18 cellular contexts compared by ENCODE assay signal in genomic region chr2:54565551-54565950, GRCh38.
DNase-seq lines count a peak whose midpoint lies in the region; ATAC-seq and TF ChIP-seq lines count a peak whose summit lies in the region.
"Had no signal": no experiment of that assay in that cellular context is flagged by ENCODE, and none has a peak within 500 bp of the region (broad histone marks: within the 10 kb centered on the region; RNA-seq: fewer than 3 reads in every experiment).

No MANE protein-coding gene starts in this region.

- H3K27me3 ChIP-seq in MM.1S (replicated peaks; ENCODE audit: insufficient read depth, low read length) (no peaks in the 10 kb centered on the region), endodermal cell (ENCODE audit: control insufficient read depth, insufficient read depth, low read length, poor library complexity, severe bottlenecking) (no peaks in the 10 kb centered on the region)
- H3K27me3 ChIP-seq: upper lobe of right lung had no signal

- ATAC-seq in stimulated activated memory B cell treated with anti-CD40 and anti-IgM and Interleukin-4, amounts not matched to agents 10 μg/mL and 1 μg/mL and 100 μg/mL, for 72 hours: no peak
- ATAC-seq: right cardiac atrium, upper lobe of right lung had no signal

- peaks cover 44% of the 10 kb centered on the region for H3F3A ChIP-seq in MM.1S (ENCODE audit: insufficient read depth, low read length)

- peaks cover 7% of the 10 kb centered on the region for H3K36me3 Mint-ChIP-seq in activated naive CD4-positive, alpha-beta T cell treated with anti-CD3 and anti-CD28 coated beads for 36 hours (ENCODE audit: low read depth)
- H3K36me3 Mint-ChIP-seq in endodermal cell (ENCODE audit: low read depth): peaks cover 6% of the 10 kb centered on the region
- peaks cover 14% of the 10 kb centered on the region for H3K36me3 Mint-ChIP-seq in stimulated activated memory B cell treated with anti-CD40 and anti-IgM and Interleukin-4, amounts not matched to agents 10 μg/mL and 1 μg/mL and 100 μg/mL, for 72 hours

- peak overlapping the region; percentile 31 for H3K27ac Mint-ChIP-seq in activated naive CD4-positive, alpha-beta T cell treated with anti-CD3 and anti-CD28 coated beads for 36 hours
- peak overlapping the region; percentile 41 for H3K27ac Mint-ChIP-seq in endodermal cell
- peak overlapping the region; percentile 51 for H3K27ac Mint-ChIP-seq in stimulated activated memory B cell treated with anti-CD40 and anti-IgM and Interleukin-4, amounts not matched to agents 10 μg/mL and 1 μg/mL and 100 μg/mL, for 72 hours

- H3K27me3 Mint-ChIP-seq in activated naive CD4-positive, alpha-beta T cell treated with anti-CD3 and anti-CD28 coated beads for 36 hours (ENCODE audit: low read depth): no peaks in the 10 kb centered on the region
- no peaks in the 10 kb centered on the region for H3K27me3 Mint-ChIP-seq in endodermal cell (ENCODE audit: insufficient read depth)
- no peaks in the 10 kb centered on the region for H3K27me3 Mint-ChIP-seq in stimulated activated memory B cell treated with anti-CD40 and anti-IgM and Interleukin-4, amounts not matched to agents 10 μg/mL and 1 μg/mL and 100 μg/mL, for 72 hours

- DNase-seq in activated naive CD4-positive, alpha-beta T cell treated with anti-CD3 and anti-CD28 coated beads for 36 hours: no peak
- DNase-seq in activated naive CD4-positive, alpha-beta T cell treated with Interleukin-2 at 50 U/mL for 16 hours: no peak
- DNase-seq in MM.1S (no peak), endodermal cell (no peak), NCI-H446 treated with DMSO at 0.1 percent for 48 hours (lab: John Stamatoyannopoulos, UW) (no peak), lower leg skin (ENCODE audit: low spot score in 2 of 2) (no peak)
- DNase-seq in stimulated activated CD4-positive, alpha-beta T cell treated with anti-CD3 and anti-CD28 coated beads, Interleukin-12 subunit alpha, Interleukin-12 subunit beta, amount 100 ng/mL, for 4 hours: no peak
- DNase-seq: foreskin fibroblast; hypothalamus; kidney glomerular epithelial cell; NCI-H2081; NCI-H510A; right cardiac atrium; Right ventricle myocardium superior; stimulated activated naive CD4-positive, alpha-beta T cell treated with Interleukin-2 at 50 U/mL for 16 hours; upper lobe of right lung had no signal

- H3K4me3 ChIP-seq in MM.1S (ENCODE audit: low read length) (no peak overlapping the region), endodermal cell (ENCODE audit: low read length) (no peak overlapping the region), lower leg skin (ENCODE audit: low read depth, poor library complexity, severe bottlenecking) (no peak overlapping the region)
- H3K4me3 ChIP-seq: coronary artery, upper lobe of right lung had no signal

- TF ChIP-seq CTCF in MM.1S (IDR thresholded peaks at IDR 0.05; ENCODE audit: low read length) (no peak), endodermal cell (conservative IDR thresholded peaks at IDR 0.05) (no peak), lower leg skin (IDR thresholded peaks at IDR 0.05) (no peak)

- no peaks in the 10 kb centered on the region for H3K9me3 ChIP-seq in MM.1S (replicated peaks; ENCODE audit: insufficient read depth, low read length)
- H3K9me3 ChIP-seq in endodermal cell (ENCODE audit: control insufficient read depth, low read length): no peaks in the 10 kb centered on the region
- H3K9me3 ChIP-seq: upper lobe of right lung had no signal

- CTCF ChIA-PET in activated naive CD4-positive, alpha-beta T cell treated with anti-CD3 and anti-CD28 coated beads for 36 hours (lab: Charles Lee): interaction anchor here (1.5 kb wide), 1 partner anchor 40 kb away, joined by 3 read pairs; no protein-coding TSS in a partner anchor

- no peak overlapping the region for H2AFZ ChIP-seq in MM.1S (ENCODE audit: low read length)

- no peak overlapping the region for H3K27ac ChIP-seq in MM.1S (ENCODE audit: low read length)
- H3K27ac ChIP-seq in endodermal cell (ENCODE audit: low read depth, low read length): no peak overlapping the region
- H3K27ac ChIP-seq: coronary artery, upper lobe of right lung had no signal

- no peaks in the 10 kb centered on the region for H3K9me2 ChIP-seq in MM.1S (replicated peaks; ENCODE audit: insufficient read depth, low read length)

- peaks cover 99% of the 10 kb centered on the region for H3K79me2 ChIP-seq in MM.1S (ENCODE audit: low read length)

- H3K9ac ChIP-seq in MM.1S (ENCODE audit: low read length): no peak overlapping the region
- no peak overlapping the region for H3K9ac ChIP-seq in endodermal cell (ENCODE audit: extremely low read depth, low read length, poor library complexity, severe bottlenecking)

- H3K4me1 ChIP-seq in MM.1S (ENCODE audit: low read length) (peaks cover 55% of the 10 kb centered on the region), endodermal cell (ENCODE audit: control insufficient read depth, insufficient read depth, low read length) (peaks cover 14% of the 10 kb centered on the region)

- H3K4me2 ChIP-seq in MM.1S (ENCODE audit: low read depth, low read length): 0 out of 2 replicates have a peak overlapping the region, but pooled peaks have one; percentile 1

- H3K36me3 ChIP-seq in MM.1S (replicated peaks; ENCODE audit: insufficient read depth, low read length) (no peaks in the 10 kb centered on the region), endodermal cell (ENCODE audit: control insufficient read depth, insufficient read depth, low read length) (peaks cover 8% of the 10 kb centered on the region)
- H3K36me3 ChIP-seq: upper lobe of right lung had no signal

- no peaks in the 10 kb centered on the region for H4K20me1 ChIP-seq in MM.1S (ENCODE audit: insufficient read depth, low read length)

- H3K4me1 Mint-ChIP-seq in activated naive CD4-positive, alpha-beta T cell treated with anti-CD3 and anti-CD28 coated beads for 36 hours (ENCODE audit: low read depth): peaks cover 76% of the 10 kb centered on the region
- H3K4me1 Mint-ChIP-seq in endodermal cell: peaks cover 49% of the 10 kb centered on the region
- H3K4me1 Mint-ChIP-seq in stimulated activated memory B cell treated with anti-CD40 and anti-IgM and Interleukin-4, amounts not matched to agents 10 μg/mL and 1 μg/mL and 100 μg/mL, for 72 hours: peaks cover 73% of the 10 kb centered on the region

- H3K9me3 Mint-ChIP-seq in activated naive CD4-positive, alpha-beta T cell treated with anti-CD3 and anti-CD28 coated beads for 36 hours: no peaks in the 10 kb centered on the region
- no peaks in the 10 kb centered on the region for H3K9me3 Mint-ChIP-seq in endodermal cell
- H3K9me3 Mint-ChIP-seq in stimulated activated memory B cell treated with anti-CD40 and anti-IgM and Interleukin-4, amounts not matched to agents 10 μg/mL and 1 μg/mL and 100 μg/mL, for 72 hours: no peaks in the 10 kb centered on the region

- H3K4me3 Mint-ChIP-seq in activated naive CD4-positive, alpha-beta T cell treated with anti-CD3 and anti-CD28 coated beads for 36 hours: no peak overlapping the region
- H3K4me3 Mint-ChIP-seq in endodermal cell: no peak overlapping the region
- H3K4me3 Mint-ChIP-seq in stimulated activated memory B cell treated with anti-CD40 and anti-IgM and Interleukin-4, amounts not matched to agents 10 μg/mL and 1 μg/mL and 100 μg/mL, for 72 hours: no peak overlapping the region

- intact Hi-C loops in activated naive CD4-positive, alpha-beta T cell treated with anti-CD3 and anti-CD28 coated beads for 36 hours (cut with micrococcal nuclease): no loop called here
- intact Hi-C loops in lower leg skin (cut with DNase I; ENCODE audit: low total_unique reads): no loop called here

- no peak for TF ChIP-seq POLR2A in lower leg skin (IDR thresholded peaks at IDR 0.05)
